In genomic region chr17:16001498-16001897, GRCh38 we compare ENCODE assay signal across 1 cellular context.
A peak's percentile ranks its signal among the peaks of the same experiment; 100 is the strongest.
TF ChIP-seq lines count a peak whose summit lies in the region.

No MANE protein-coding gene starts in this region.

TF ChIP-seq in K562, 482 proteins besides CTCF, POLR2A, EP300 and RAD21:
- TF ChIP-seq ELF1 (tag; IDR thresholded peaks at IDR 0.05) (no peak), CUX1 (CRISPR knock-in tag; IDR thresholded peaks at IDR 0.05) (no peak), MLLT1 (IDR thresholded peaks at IDR 0.05) (no peak), ZNF23 (CRISPR knock-in tag; IDR thresholded peaks at IDR 0.05) (no peak), ZKSCAN8 (CRISPR knock-in tag; IDR thresholded peaks at IDR 0.05) (no peak), RBBP5 (IDR thresholded peaks at IDR 0.05; ENCODE audit: borderline replicate concordance, insufficient read depth, low read length, poor library complexity, severe bottlenecking) (no peak), VEZF1 (CRISPR knock-in tag; IDR thresholded peaks at IDR 0.05) (no peak), CBX5 (IDR thresholded peaks at IDR 0.05; ENCODE audit: borderline replicate concordance, low read depth) (0 out of 2 replicates have a peak, but pooled peaks have one; percentile 13), CC2D1A (IDR thresholded peaks at IDR 0.05) (no peak), KAT8 (IDR thresholded peaks at IDR 0.05; ENCODE audit: low read depth) (no peak), PHF8 (IDR thresholded peaks at IDR 0.05; ENCODE audit: borderline replicate concordance, low read length) (no peak), ETS1 (conservative IDR thresholded peaks at IDR 0.05; ENCODE audit: control insufficient read depth, low read depth, low read length) (no peak), ZKSCAN1 (IDR thresholded peaks at IDR 0.05; ENCODE audit: low read depth, low read length) (peak; percentile 63; the same call in 1 of the 2 replicates), TRIM24 (IDR thresholded peaks at IDR 0.05) (peak; percentile 33 to 51; a peak in 2 of 4 replicates), TRIM28 (IDR thresholded peaks at IDR 0.05) (peak; percentile 58; the same call in 1 of the 2 replicates), ZBTB17 (CRISPR knock-in tag; IDR thresholded peaks at IDR 0.05) (no peak), RBM22 (IDR thresholded peaks at IDR 0.05; ENCODE audit: low read depth, low read length, poor library complexity, severe bottlenecking) (no peak), CBX3 (IDR thresholded peaks at IDR 0.05; ENCODE audit: borderline replicate concordance in 1 of 2, low read length in 2 of 2) (peak in 1 of 2 experiments; percentile 93; a peak in 2 of 3 replicates)
